Comparison of ENCODE assay signal across 23 cellular contexts in the genomic region with DNA sequence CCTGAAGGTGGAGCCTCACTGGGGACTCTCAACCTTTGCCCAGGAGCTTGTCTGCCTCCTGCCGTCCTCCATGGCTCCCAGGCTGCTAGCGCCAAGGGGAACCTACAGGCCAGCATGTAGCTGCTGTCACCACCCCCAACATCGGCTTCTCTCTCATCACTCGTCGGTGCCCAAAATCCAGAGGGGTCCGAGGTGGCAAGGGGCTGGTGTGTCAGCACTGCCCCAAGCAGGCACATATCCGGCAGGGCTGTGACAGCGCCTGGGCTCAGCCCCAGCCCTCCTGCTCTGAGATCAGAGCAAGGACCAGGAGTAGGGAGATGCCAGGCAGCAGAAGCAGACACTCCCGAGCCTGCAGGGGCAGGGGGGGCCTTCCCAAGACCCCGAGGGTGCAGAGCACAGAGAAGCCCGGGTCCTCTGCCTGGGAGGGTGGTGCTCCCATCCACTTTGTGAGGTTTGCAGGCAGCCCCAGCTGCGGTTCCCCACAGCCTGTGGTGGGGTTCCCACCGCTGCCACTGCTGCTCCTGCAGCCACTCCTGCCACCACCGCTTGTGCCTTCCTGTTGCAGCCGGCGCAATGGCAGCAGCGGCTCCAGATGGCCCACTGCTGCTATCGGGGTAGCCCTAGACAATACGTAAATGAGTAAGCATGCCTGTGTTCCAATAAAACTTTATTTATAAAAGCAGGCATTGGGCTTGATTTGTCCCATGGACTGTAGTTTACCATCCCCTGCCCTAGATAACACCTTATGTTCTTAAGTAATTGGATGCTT.
"Had no signal": no experiment of that assay in that cellular context is flagged by ENCODE, and none has a peak within 500 bp of the region (broad histone marks: within the 10 kb centered on the region; RNA-seq: fewer than 3 reads in every experiment).

No MANE protein-coding gene starts in this region.

- H3K4me1 Mint-ChIP-seq: activated naive CD4-positive, alpha-beta T cell treated with anti-CD3 and anti-CD28 coated beads, Interleukin-2, amount 50 U/mL, for 24 hours; activated naive CD8-positive, alpha-beta T cell treated with anti-CD3 and anti-CD28 coated beads, Interleukin-2, amount 50 U/mL, for 24 hours had no signal

- H3K4me1 ChIP-seq: ascending aorta, body of pancreas had no signal

- H3K9me3 Mint-ChIP-seq: activated naive CD8-positive, alpha-beta T cell treated with anti-CD3 and anti-CD28 coated beads, Interleukin-2, amount 50 U/mL, for 24 hours; T-helper 1 cell treated with Interleukin-12 subunit alpha and Interleukin-12 subunit beta and Interleukin-4 antibody, amounts not matched to agents 30 μg/mL and 1 μg/mL, for 36 hours had no signal

- DNase-seq: activated CD4-positive, alpha-beta T cell treated with anti-CD3 and anti-CD28 coated beads for 4 hours; activated CD4-positive, alpha-beta T cell treated with anti-CD3 and anti-CD28 coated beads, Interleukin-2, amount 50 U/mL, for 4 hours; activated CD8-positive, alpha-beta memory T cell treated with anti-CD3 and anti-CD28 coated beads, Interleukin-2, amount 50 U/mL, for 48 hours; activated CD8-positive, alpha-beta T cell treated with anti-CD3 and anti-CD28 coated beads, Interleukin-2, amount 10 ng/mL, durations not matched to agents 7 days and 5 days; activated naive CD4-positive, alpha-beta T cell; activated naive CD8-positive, alpha-beta T cell treated with anti-CD3 and anti-CD28 coated beads, Interleukin-2, amount 50 U/mL, for 24 hours; activated T-cell treated with anti-CD3 and anti-CD28 coated beads, Interleukin-2, amount 50 U/mL, for 1 hour; amniotic stem cell; body of pancreas; Kasumi-1; KBM-7; NCI-H1105 treated with DMSO at 0.1 percent for 48 hours; NCI-H1436 treated with DMSO at 0.1 percent for 48 hours; NCI-H187; NCI-H2081; NCI-H446; NCI-H524; PC-3; SHP77 treated with DMSO at 0.1 percent for 48 hours had no signal

- H3K27me3 ChIP-seq: ascending aorta, body of pancreas had no signal

- H3K9me3 ChIP-seq: ascending aorta, body of pancreas had no signal

- H3K36me3 Mint-ChIP-seq: activated naive CD4-positive, alpha-beta T cell treated with anti-CD3 and anti-CD28 coated beads, Interleukin-2, amount 50 U/mL, for 24 hours had no signal

- H3K27ac ChIP-seq: ascending aorta, body of pancreas had no signal

- ATAC-seq: activated CD4-positive, CD25-positive, alpha-beta regulatory T cell treated with anti-CD3 and anti-CD28 coated beads, Interleukin-2, amount 50 U/mL, for 24 hours; activated CD8-positive, alpha-beta T cell treated with anti-CD3 and anti-CD28 coated beads, Interleukin-2, amount 10 ng/mL, durations not matched to agents 7 days and 5 days; activated naive CD8-positive, alpha-beta T cell treated with anti-CD3 and anti-CD28 coated beads, Interleukin-2, amount 50 U/mL, for 24 hours; body of pancreas; PC-3 had no signal

- H3K27ac Mint-ChIP-seq: activated CD8-positive, alpha-beta T cell treated with anti-CD3 and anti-CD28 coated beads, Interleukin-2, amount 10 ng/mL, durations not matched to agents 7 days and 5 days; activated naive CD4-positive, alpha-beta T cell treated with anti-CD3 and anti-CD28 coated beads, Interleukin-2, amount 50 U/mL, for 24 hours; activated naive CD8-positive, alpha-beta T cell treated with anti-CD3 and anti-CD28 coated beads, Interleukin-2, amount 50 U/mL, for 24 hours; T-helper 1 cell treated with Interleukin-12 subunit alpha and Interleukin-12 subunit beta and Interleukin-4 antibody, amounts not matched to agents 30 μg/mL and 1 μg/mL, for 36 hours had no signal

- H3K4me3 Mint-ChIP-seq: activated CD8-positive, alpha-beta T cell treated with anti-CD3 and anti-CD28 coated beads, Interleukin-2, amount 10 ng/mL, durations not matched to agents 7 days and 5 days; activated naive CD4-positive, alpha-beta T cell treated with anti-CD3 and anti-CD28 coated beads, Interleukin-2, amount 50 U/mL, for 24 hours; activated naive CD8-positive, alpha-beta T cell treated with anti-CD3 and anti-CD28 coated beads, Interleukin-2, amount 50 U/mL, for 24 hours; T-helper 1 cell treated with Interleukin-12 subunit alpha and Interleukin-12 subunit beta and Interleukin-4 antibody, amounts not matched to agents 30 μg/mL and 1 μg/mL, for 36 hours had no signal

- H3K27me3 Mint-ChIP-seq: activated naive CD4-positive, alpha-beta T cell treated with anti-CD3 and anti-CD28 coated beads, Interleukin-2, amount 50 U/mL, for 24 hours; activated naive CD8-positive, alpha-beta T cell treated with anti-CD3 and anti-CD28 coated beads, Interleukin-2, amount 50 U/mL, for 24 hours had no signal
